ENCODE assay signal across 1 cellular context in genomic region chr11:66227700-66228099, GRCh38.
TF ChIP-seq lines count a peak whose summit lies in the region.

No MANE protein-coding gene starts in this region.

TF ChIP-seq in H1, 55 proteins besides CTCF, POLR2A, EP300 and RAD21:
- TF ChIP-seq CBX8 (IDR thresholded peaks at IDR 0.05; ENCODE audit: borderline replicate concordance, low read depth, low read length), result no peak
- no peak for TF ChIP-seq POLR2AphosphoS5 (IDR thresholded peaks at IDR 0.05; ENCODE audit: low read depth, low read length)
- no peak for TF ChIP-seq POU5F1 (IDR thresholded peaks at IDR 0.05; ENCODE audit: low read depth, low read length)
- no peak for TF ChIP-seq JUND (IDR thresholded peaks at IDR 0.05; ENCODE audit: low read length)
- no peak for TF ChIP-seq BRCA1 (IDR thresholded peaks at IDR 0.05; ENCODE audit: low read depth, low read length)
- no peak for TF ChIP-seq SP2 (IDR thresholded peaks at IDR 0.05; ENCODE audit: low read length)
- TF ChIP-seq RXRA (IDR thresholded peaks at IDR 0.05; ENCODE audit: insufficient read depth, low read depth, low read length), result no peak
- no peak for TF ChIP-seq SIX5 (IDR thresholded peaks at IDR 0.05; ENCODE audit: low read depth, low read length)
- TF ChIP-seq CHD2 (IDR thresholded peaks at IDR 0.05; ENCODE audit: low read length), result no peak
- no peak for TF ChIP-seq SUZ12 (IDR thresholded peaks at IDR 0.05; ENCODE audit: low read length)
- TF ChIP-seq KDM5A (IDR thresholded peaks at IDR 0.05; ENCODE audit: low read length), result no peak
- no peak for TF ChIP-seq GABPA (IDR thresholded peaks at IDR 0.05; ENCODE audit: borderline replicate concordance, insufficient read depth, low read length)
- no peak for TF ChIP-seq RBBP5 (IDR thresholded peaks at IDR 0.05; ENCODE audit: borderline replicate concordance, low read depth, low read length)
- TF ChIP-seq YY1 (IDR thresholded peaks at IDR 0.05; ENCODE audit: low read depth, low read length), result no peak
- TF ChIP-seq TBP (IDR thresholded peaks at IDR 0.05; ENCODE audit: low read depth, low read length), result no peak
